Comparison of ENCODE assay signal across 1 cellular context in genomic region chr6:79672631-79673065, GRCh38.
TF ChIP-seq lines count a peak whose summit lies in the region.

No MANE protein-coding gene starts in this region.

TF ChIP-seq in GM23338, 12 proteins besides CTCF, POLR2A, EP300 and RAD21 (continued from another document):
- no peak for TF ChIP-seq ZNF462 (CRISPR knock-in tag; IDR thresholded peaks at IDR 0.05)
- TF ChIP-seq EZH2phosphoT487 (IDR thresholded peaks at IDR 0.05; ENCODE audit: unreplicated experiment), result no peak
- TF ChIP-seq ETS1 (IDR thresholded peaks at IDR 0.05), result no peak
- TF ChIP-seq NANOG (IDR thresholded peaks at IDR 0.05; ENCODE audit: borderline replicate concordance), result no peak
- no peak for TF ChIP-seq CREB1 (CRISPR knock-in tag; IDR thresholded peaks at IDR 0.05; ENCODE audit: low read depth)
- no peak for TF ChIP-seq EZH2 (IDR thresholded peaks at IDR 0.05; ENCODE audit: low read depth, unreplicated experiment)
TF ChIP-seq in GM23338: peak in this region for 0.
